ENCODE assay signal across 2 cellular contexts in the genomic region with DNA sequence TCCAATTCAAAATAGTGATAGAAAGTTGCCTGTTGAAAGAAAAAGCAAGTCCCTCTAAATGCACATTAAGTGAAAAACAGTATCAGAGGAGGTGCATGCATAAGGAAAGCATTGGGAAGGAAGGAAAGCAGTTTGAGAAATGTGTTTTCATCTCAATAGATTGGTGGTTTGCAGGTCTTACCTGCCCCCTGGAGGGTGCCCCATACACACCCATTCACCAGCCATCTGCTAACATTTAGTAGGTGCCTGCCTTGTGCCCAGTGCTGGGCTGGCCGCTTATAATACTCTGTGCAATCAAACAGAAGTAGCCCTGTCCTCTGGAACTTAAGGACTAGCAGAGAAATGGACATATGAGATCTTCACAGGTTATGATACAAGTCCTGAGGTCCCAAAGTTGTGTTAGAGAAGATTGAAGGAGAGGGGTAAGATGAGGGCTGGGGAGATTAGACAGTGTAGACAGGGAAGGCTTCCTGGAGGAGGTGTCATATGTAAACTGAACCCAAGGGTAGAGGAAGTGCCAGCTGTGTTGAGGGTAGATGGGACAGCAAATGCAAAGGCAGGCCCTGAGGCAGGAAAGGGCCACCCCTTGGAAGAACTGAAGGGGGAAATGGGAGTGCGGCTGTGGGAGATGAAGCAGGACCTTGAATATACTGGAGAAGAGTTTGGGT.
TF ChIP-seq lines count a peak whose summit lies in the region.

No MANE protein-coding gene starts in this region.

TF ChIP-seq in SK-N-SH treated with all-trans-retinoic acid at 6 μM for 48 hours, 23 proteins besides CTCF, POLR2A, EP300 and RAD21 (continued from another document):
- TF ChIP-seq CREB5 (CRISPR knock-in tag; IDR thresholded peaks at IDR 0.05; ENCODE audit: low read depth) (no peak), BACH2 (CRISPR knock-in tag; IDR thresholded peaks at IDR 0.05; ENCODE audit: borderline replicate concordance) (no peak), ZNF8 (CRISPR knock-in tag; IDR thresholded peaks at IDR 0.05) (no peak), PPARA (CRISPR knock-in tag; IDR thresholded peaks at IDR 0.05; ENCODE audit: borderline replicate concordance) (no peak), POU6F1 (CRISPR knock-in tag; IDR thresholded peaks at IDR 0.05; ENCODE audit: borderline replicate concordance, low read depth) (no peak), TCF4 (CRISPR knock-in tag; IDR thresholded peaks at IDR 0.05; ENCODE audit: borderline replicate concordance) (no peak), ZC3H10 (CRISPR knock-in tag; IDR thresholded peaks at IDR 0.05) (no peak), SNAI2 (CRISPR knock-in tag; IDR thresholded peaks at IDR 0.05) (no peak), ZFP30 (CRISPR knock-in tag; IDR thresholded peaks at IDR 0.05) (no peak), ZNF70 (CRISPR knock-in tag; IDR thresholded peaks at IDR 0.05) (no peak), CSDC2 (CRISPR knock-in tag; IDR thresholded peaks at IDR 0.05) (no peak), GLIS3 (CRISPR knock-in tag; IDR thresholded peaks at IDR 0.05) (no peak), ZNF565 (CRISPR knock-in tag; conservative IDR thresholded peaks at IDR 0.05; ENCODE audit: low read depth) (no peak), RARB (CRISPR knock-in tag; IDR thresholded peaks at IDR 0.05) (no peak)
- TF ChIP-seq, protein P1, sequence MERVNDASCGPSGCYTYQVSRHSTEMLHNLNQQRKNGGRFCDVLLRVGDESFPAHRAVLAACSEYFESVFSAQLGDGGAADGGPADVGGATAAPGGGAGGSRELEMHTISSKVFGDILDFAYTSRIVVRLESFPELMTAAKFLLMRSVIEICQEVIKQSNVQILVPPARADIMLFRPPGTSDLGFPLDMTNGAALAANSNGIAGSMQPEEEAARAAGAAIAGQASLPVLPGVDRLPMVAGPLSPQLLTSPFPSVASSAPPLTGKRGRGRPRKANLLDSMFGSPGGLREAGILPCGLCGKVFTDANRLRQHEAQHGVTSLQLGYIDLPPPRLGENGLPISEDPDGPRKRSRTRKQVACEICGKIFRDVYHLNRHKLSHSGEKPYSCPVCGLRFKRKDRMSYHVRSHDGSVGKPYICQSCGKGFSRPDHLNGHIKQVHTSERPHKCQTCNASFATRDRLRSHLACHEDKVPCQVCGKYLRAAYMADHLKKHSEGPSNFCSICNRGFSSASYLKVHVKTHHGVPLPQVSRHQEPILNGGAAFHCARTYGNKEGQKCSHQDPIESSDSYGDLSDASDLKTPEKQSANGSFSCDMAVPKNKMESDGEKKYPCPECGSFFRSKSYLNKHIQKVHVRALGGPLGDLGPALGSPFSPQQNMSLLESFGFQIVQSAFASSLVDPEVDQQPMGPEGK (CRISPR knock-in tag; IDR thresholded peaks at IDR 0.05; ENCODE audit: borderline replicate concordance): no peak
- TF ChIP-seq, protein P2, sequence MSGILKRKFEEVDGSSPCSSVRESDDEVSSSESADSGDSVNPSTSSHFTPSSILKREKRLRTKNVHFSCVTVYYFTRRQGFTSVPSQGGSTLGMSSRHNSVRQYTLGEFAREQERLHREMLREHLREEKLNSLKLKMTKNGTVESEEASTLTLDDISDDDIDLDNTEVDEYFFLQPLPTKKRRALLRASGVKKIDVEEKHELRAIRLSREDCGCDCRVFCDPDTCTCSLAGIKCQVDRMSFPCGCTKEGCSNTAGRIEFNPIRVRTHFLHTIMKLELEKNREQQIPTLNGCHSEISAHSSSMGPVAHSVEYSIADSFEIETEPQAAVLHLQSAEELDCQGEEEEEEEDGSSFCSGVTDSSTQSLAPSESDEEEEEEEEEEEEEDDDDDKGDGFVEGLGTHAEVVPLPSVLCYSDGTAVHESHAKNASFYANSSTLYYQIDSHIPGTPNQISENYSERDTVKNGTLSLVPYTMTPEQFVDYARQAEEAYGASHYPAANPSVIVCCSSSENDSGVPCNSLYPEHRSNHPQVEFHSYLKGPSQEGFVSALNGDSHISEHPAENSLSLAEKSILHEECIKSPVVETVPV (CRISPR knock-in tag; IDR thresholded peaks at IDR 0.05): no peak
- TF ChIP-seq, protein P3, sequence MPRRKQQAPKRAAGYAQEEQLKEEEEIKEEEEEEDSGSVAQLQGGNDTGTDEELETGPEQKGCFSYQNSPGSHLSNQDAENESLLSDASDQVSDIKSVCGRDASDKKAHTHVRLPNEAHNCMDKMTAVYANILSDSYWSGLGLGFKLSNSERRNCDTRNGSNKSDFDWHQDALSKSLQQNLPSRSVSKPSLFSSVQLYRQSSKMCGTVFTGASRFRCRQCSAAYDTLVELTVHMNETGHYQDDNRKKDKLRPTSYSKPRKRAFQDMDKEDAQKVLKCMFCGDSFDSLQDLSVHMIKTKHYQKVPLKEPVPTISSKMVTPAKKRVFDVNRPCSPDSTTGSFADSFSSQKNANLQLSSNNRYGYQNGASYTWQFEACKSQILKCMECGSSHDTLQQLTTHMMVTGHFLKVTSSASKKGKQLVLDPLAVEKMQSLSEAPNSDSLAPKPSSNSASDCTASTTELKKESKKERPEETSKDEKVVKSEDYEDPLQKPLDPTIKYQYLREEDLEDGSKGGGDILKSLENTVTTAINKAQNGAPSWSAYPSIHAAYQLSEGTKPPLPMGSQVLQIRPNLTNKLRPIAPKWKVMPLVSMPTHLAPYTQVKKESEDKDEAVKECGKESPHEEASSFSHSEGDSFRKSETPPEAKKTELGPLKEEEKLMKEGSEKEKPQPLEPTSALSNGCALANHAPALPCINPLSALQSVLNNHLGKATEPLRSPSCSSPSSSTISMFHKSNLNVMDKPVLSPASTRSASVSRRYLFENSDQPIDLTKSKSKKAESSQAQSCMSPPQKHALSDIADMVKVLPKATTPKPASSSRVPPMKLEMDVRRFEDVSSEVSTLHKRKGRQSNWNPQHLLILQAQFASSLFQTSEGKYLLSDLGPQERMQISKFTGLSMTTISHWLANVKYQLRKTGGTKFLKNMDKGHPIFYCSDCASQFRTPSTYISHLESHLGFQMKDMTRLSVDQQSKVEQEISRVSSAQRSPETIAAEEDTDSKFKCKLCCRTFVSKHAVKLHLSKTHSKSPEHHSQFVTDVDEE (CRISPR knock-in tag; IDR thresholded peaks at IDR 0.05): no peak

TF ChIP-seq in WTC11, 78 proteins besides CTCF, POLR2A, EP300 and RAD21:
- no peak for TF ChIP-seq ZNF281 (CRISPR knock-in tag; IDR thresholded peaks at IDR 0.05)
- TF ChIP-seq, protein P4, sequence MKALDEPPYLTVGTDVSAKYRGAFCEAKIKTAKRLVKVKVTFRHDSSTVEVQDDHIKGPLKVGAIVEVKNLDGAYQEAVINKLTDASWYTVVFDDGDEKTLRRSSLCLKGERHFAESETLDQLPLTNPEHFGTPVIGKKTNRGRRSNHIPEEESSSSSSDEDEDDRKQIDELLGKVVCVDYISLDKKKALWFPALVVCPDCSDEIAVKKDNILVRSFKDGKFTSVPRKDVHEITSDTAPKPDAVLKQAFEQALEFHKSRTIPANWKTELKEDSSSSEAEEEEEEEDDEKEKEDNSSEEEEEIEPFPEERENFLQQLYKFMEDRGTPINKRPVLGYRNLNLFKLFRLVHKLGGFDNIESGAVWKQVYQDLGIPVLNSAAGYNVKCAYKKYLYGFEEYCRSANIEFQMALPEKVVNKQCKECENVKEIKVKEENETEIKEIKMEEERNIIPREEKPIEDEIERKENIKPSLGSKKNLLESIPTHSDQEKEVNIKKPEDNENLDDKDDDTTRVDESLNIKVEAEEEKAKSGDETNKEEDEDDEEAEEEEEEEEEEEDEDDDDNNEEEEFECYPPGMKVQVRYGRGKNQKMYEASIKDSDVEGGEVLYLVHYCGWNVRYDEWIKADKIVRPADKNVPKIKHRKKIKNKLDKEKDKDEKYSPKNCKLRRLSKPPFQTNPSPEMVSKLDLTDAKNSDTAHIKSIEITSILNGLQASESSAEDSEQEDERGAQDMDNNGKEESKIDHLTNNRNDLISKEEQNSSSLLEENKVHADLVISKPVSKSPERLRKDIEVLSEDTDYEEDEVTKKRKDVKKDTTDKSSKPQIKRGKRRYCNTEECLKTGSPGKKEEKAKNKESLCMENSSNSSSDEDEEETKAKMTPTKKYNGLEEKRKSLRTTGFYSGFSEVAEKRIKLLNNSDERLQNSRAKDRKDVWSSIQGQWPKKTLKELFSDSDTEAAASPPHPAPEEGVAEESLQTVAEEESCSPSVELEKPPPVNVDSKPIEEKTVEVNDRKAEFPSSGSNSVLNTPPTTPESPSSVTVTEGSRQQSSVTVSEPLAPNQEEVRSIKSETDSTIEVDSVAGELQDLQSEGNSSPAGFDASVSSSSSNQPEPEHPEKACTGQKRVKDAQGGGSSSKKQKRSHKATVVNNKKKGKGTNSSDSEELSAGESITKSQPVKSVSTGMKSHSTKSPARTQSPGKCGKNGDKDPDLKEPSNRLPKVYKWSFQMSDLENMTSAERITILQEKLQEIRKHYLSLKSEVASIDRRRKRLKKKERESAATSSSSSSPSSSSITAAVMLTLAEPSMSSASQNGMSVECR (CRISPR knock-in tag; IDR thresholded peaks at IDR 0.05; ENCODE audit: borderline replicate concordance): no peak
- no peak for TF ChIP-seq CBFB (CRISPR knock-in tag; IDR thresholded peaks at IDR 0.05; ENCODE audit: low read depth)
- TF ChIP-seq ATF1 (CRISPR knock-in tag; IDR thresholded peaks at IDR 0.05): no peak
- TF ChIP-seq AR (CRISPR knock-in tag; IDR thresholded peaks at IDR 0.05): no peak
- TF ChIP-seq ZBTB21 (CRISPR knock-in tag; IDR thresholded peaks at IDR 0.05; ENCODE audit: borderline replicate concordance): no peak
- no peak for TF ChIP-seq MXD4 (CRISPR knock-in tag; IDR thresholded peaks at IDR 0.05; ENCODE audit: borderline replicate concordance)
- TF ChIP-seq, protein P5, sequence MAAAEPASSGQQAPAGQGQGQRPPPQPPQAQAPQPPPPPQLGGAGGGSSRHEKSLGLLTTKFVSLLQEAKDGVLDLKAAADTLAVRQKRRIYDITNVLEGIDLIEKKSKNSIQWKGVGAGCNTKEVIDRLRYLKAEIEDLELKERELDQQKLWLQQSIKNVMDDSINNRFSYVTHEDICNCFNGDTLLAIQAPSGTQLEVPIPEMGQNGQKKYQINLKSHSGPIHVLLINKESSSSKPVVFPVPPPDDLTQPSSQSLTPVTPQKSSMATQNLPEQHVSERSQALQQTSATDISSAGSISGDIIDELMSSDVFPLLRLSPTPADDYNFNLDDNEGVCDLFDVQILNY (CRISPR knock-in tag; IDR thresholded peaks at IDR 0.05): no peak
- TF ChIP-seq IRF2 (CRISPR knock-in tag; IDR thresholded peaks at IDR 0.05; ENCODE audit: borderline replicate concordance, low read depth): no peak
- TF ChIP-seq, protein P6, sequence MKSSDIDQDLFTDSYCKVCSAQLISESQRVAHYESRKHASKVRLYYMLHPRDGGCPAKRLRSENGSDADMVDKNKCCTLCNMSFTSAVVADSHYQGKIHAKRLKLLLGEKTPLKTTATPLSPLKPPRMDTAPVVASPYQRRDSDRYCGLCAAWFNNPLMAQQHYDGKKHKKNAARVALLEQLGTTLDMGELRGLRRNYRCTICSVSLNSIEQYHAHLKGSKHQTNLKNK (CRISPR knock-in tag; IDR thresholded peaks at IDR 0.05): no peak
- no peak for TF ChIP-seq NR3C1 (CRISPR knock-in tag; conservative IDR thresholded peaks at IDR 0.05; ENCODE audit: low read depth)
- TF ChIP-seq, protein P7, sequence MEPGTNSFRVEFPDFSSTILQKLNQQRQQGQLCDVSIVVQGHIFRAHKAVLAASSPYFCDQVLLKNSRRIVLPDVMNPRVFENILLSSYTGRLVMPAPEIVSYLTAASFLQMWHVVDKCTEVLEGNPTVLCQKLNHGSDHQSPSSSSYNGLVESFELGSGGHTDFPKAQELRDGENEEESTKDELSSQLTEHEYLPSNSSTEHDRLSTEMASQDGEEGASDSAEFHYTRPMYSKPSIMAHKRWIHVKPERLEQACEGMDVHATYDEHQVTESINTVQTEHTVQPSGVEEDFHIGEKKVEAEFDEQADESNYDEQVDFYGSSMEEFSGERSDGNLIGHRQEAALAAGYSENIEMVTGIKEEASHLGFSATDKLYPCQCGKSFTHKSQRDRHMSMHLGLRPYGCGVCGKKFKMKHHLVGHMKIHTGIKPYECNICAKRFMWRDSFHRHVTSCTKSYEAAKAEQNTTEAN (CRISPR knock-in tag; IDR thresholded peaks at IDR 0.05): no peak
- no peak for TF ChIP-seq FOXJ3 (CRISPR knock-in tag; IDR thresholded peaks at IDR 0.05; ENCODE audit: borderline replicate concordance)
- no peak for TF ChIP-seq ATF2 (CRISPR knock-in tag; IDR thresholded peaks at IDR 0.05; ENCODE audit: borderline replicate concordance, low read depth)
- TF ChIP-seq TEAD4 (CRISPR knock-in tag; IDR thresholded peaks at IDR 0.05): no peak
